Comparison of ENCODE assay signal across 1 cellular context in the genomic region with DNA sequence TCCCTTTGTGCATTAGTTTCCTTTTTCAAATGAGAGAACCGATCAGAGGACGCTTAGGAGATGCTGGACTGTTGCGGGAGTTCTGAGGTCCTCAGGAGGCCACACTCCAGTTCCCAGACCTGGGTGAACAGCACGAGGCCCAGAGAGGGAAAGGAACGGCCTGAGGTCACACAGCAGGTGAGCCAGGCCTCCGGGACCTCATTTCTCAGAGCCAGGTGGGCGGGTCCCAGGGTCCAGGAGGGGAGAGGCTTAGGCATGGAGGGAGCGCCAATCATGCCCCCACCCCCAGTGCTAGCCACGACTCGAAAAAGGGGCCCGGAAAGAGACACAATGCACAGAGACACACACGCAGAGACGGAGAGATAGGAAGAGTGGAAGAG.
TF ChIP-seq lines count a peak whose summit lies in the region.

No MANE protein-coding gene starts in this region.

TF ChIP-seq in K562, 482 proteins besides CTCF, POLR2A, EP300 and RAD21:
- TF ChIP-seq ETV5 (CRISPR knock-in tag; IDR thresholded peaks at IDR 0.05; ENCODE audit: low read depth) (0 out of 2 replicates have a peak, but pooled peaks have one; percentile 19), BRD9 (IDR thresholded peaks at IDR 0.05; ENCODE audit: low read depth, partially characterized antibody) (peak; percentile 93), ARID1B (IDR thresholded peaks at IDR 0.05) (0 out of 2 replicates have a peak, but pooled peaks have one; percentile 24), NR4A1 (CRISPR knock-in tag; IDR thresholded peaks at IDR 0.05) (no peak), NR4A1 (tag; IDR thresholded peaks at IDR 0.05) (no peak), HCFC1 (IDR thresholded peaks at IDR 0.05; ENCODE audit: low read depth, low read length) (no peak), HDAC2 (IDR thresholded peaks at IDR 0.05) (peak; percentile 65), SOX6 (IDR thresholded peaks at IDR 0.05) (0 out of 2 replicates have a peak, but pooled peaks have one; percentile 15), CTBP1 (IDR thresholded peaks at IDR 0.05; ENCODE audit: borderline replicate concordance) (no peak), BCOR (IDR thresholded peaks at IDR 0.05) (peak; percentile 97), ZNF124 (CRISPR knock-in tag; IDR thresholded peaks at IDR 0.05) (no peak), ZNF589 (CRISPR knock-in tag; IDR thresholded peaks at IDR 0.05; ENCODE audit: low read depth) (no peak), ZFP36 (IDR thresholded peaks at IDR 0.05; ENCODE audit: low read depth, low read length, partially characterized antibody) (peak; percentile 72), NRF1 (conservative IDR thresholded peaks at IDR 0.05 in 1 of 2, IDR thresholded peaks at IDR 0.05 in 1 of 2) (no peak), PHF20 (IDR thresholded peaks at IDR 0.05; ENCODE audit: partially characterized antibody) (peak; percentile 26), DPF2 (IDR thresholded peaks at IDR 0.05) (peak; percentile 35; the same call in 1 of the 2 replicates), RBM22 (IDR thresholded peaks at IDR 0.05; ENCODE audit: low read depth, low read length, poor library complexity, severe bottlenecking) (no peak), RBM25 (IDR thresholded peaks at IDR 0.05; ENCODE audit: low read depth, low read length, severe bottlenecking) (peak; percentile 56), ZNF347 (CRISPR knock-in tag; IDR thresholded peaks at IDR 0.05; ENCODE audit: low read depth) (no peak), ADNP (tag; IDR thresholded peaks at IDR 0.05) (peak; percentile 57; the same call in 1 of the 2 replicates), KDM1A (IDR thresholded peaks at IDR 0.05) (peak; percentile 75 to 86), HLTF (IDR thresholded peaks at IDR 0.05) (no peak), MEF2D (tag; conservative IDR thresholded peaks at IDR 0.05; ENCODE audit: low read depth) (no peak), FOXK1 (CRISPR knock-in tag; IDR thresholded peaks at IDR 0.05; ENCODE audit: borderline replicate concordance) (no peak), FUS (optimal IDR thresholded peaks at IDR 0.05; ENCODE audit: low read depth, low read length) (no peak), SMARCA5 (IDR thresholded peaks at IDR 0.05) (peak; percentile 82), SRF (CRISPR knock-in tag; IDR thresholded peaks at IDR 0.05) (no peak), PHB2 (IDR thresholded peaks at IDR 0.05; ENCODE audit: low read depth) (no peak), CBX2 (IDR thresholded peaks at IDR 0.05; ENCODE audit: insufficient read depth, low read length, poor library complexity, severe bottlenecking) (no peak)
- TF ChIP-seq, protein P1, sequence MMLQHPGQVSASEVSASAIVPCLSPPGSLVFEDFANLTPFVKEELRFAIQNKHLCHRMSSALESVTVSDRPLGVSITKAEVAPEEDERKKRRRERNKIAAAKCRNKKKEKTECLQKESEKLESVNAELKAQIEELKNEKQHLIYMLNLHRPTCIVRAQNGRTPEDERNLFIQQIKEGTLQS (IDR thresholded peaks at IDR 0.05): no peak
- TF ChIP-seq, protein P1 (CRISPR knock-in tag; conservative IDR thresholded peaks at IDR 0.05): no peak
- TF ChIP-seq, protein P2, sequence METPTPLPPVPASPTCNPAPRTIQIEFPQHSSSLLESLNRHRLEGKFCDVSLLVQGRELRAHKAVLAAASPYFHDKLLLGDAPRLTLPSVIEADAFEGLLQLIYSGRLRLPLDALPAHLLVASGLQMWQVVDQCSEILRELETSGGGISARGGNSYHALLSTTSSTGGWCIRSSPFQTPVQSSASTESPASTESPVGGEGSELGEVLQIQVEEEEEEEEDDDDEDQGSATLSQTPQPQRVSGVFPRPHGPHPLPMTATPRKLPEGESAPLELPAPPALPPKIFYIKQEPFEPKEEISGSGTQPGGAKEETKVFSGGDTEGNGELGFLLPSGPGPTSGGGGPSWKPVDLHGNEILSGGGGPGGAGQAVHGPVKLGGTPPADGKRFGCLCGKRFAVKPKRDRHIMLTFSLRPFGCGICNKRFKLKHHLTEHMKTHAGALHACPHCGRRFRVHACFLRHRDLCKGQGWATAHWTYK (CRISPR knock-in tag; IDR thresholded peaks at IDR 0.05): no peak
- TF ChIP-seq, protein P3, sequence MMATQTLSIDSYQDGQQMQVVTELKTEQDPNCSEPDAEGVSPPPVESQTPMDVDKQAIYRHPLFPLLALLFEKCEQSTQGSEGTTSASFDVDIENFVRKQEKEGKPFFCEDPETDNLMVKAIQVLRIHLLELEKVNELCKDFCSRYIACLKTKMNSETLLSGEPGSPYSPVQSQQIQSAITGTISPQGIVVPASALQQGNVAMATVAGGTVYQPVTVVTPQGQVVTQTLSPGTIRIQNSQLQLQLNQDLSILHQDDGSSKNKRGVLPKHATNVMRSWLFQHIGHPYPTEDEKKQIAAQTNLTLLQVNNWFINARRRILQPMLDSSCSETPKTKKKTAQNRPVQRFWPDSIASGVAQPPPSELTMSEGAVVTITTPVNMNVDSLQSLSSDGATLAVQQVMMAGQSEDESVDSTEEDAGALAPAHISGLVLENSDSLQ (IDR thresholded peaks at IDR 0.05): peak; percentile 57; the same call in 1 of the 2 replicates
